Comparison of ENCODE assay signal across 20 cellular contexts in genomic region chr11:23314162-23314561, GRCh38.
DNase-seq lines count a peak whose midpoint lies in the region; ATAC-seq, FAIRE-seq and TF ChIP-seq lines count a peak whose summit lies in the region.
"Had no signal": no experiment of that assay in that cellular context is flagged by ENCODE, and none has a peak within 500 bp of the region (broad histone marks: within the 10 kb centered on the region; RNA-seq: fewer than 3 reads in every experiment).

No MANE protein-coding gene starts in this region.

- no peak overlapping the region for H2AFZ ChIP-seq in endothelial cell of umbilical vein (ENCODE audit: low read depth, low read length)

- no peaks in the 10 kb centered on the region for H3K79me2 ChIP-seq in endothelial cell of umbilical vein (ENCODE audit: control insufficient read depth, insufficient read depth, low read length)

- ATAC-seq in HG03045 (IDR thresholded peaks at IDR 0.05; ENCODE audit: unreplicated experiment), result no peak
- no peak for ATAC-seq in GM18502 (IDR thresholded peaks at IDR 0.05; ENCODE audit: poor library complexity, unreplicated experiment)
- ATAC-seq: GM12878 had no signal

- CTCF ChIA-PET in endothelial cell of umbilical vein (lab: Charles Lee), result interaction anchor here (0.8 to 1.1 kb wide), 4 partner anchors 19 to 201 kb away, joined by 3 read pairs; no protein-coding TSS in a partner anchor

- H3K4me2 ChIP-seq in endothelial cell of umbilical vein (ENCODE audit: insufficient read depth, low read length), result peak overlapping the region; percentile 67

- no peak for TF ChIP-seq CTCF in VCaP (conservative IDR thresholded peaks at IDR 0.05)
- TF ChIP-seq CTCF in endothelial cell of umbilical vein (IDR thresholded peaks at IDR 0.05; ENCODE audit: extremely low read depth in 1 of 2, insufficient read depth in 1 of 2, low read depth in 1 of 2, low read length in 2 of 2), result no peak

- no peaks in the 10 kb centered on the region for H3K9me3 ChIP-seq in endothelial cell of umbilical vein (replicated peaks; ENCODE audit: control insufficient read depth, insufficient read depth, low read length)
- H3K9me3 ChIP-seq: BE2C had no signal

- H3K4me1 ChIP-seq in endothelial cell of umbilical vein (ENCODE audit: control insufficient read depth, extremely low read depth, insufficient read depth, low read length), result peaks cover 28% of the 10 kb centered on the region

- POLR2A ChIA-PET in endothelial cell of umbilical vein (lab: Charles Lee), result no interaction called here

- intact Hi-C loops in endothelial cell of umbilical vein (cut with micrococcal nuclease), result loop anchor here (1.0 kb wide), 1 partner anchor 109 kb away; no protein-coding TSS in a partner anchor

- dilution Hi-C loops in endothelial cell of umbilical vein (cut with MboI; ENCODE audit: extremely low pct_ligation_motif_present, low sequenced_read_pairs), result no loop called here

- H3K9me1 ChIP-seq in endothelial cell of umbilical vein (replicated peaks; ENCODE audit: control insufficient read depth, extremely low read depth, insufficient read depth, low read length), result no peaks in the 10 kb centered on the region

- DNase-seq in endothelial cell of umbilical vein (ENCODE audit: low read depth, low spot score) (peak; percentile 87), lung microvascular endothelial cell (ENCODE audit: low read depth in 2 of 2) (peak; percentile 51 to 71), retina (no peak)
- DNase-seq: ACHN; BE2C; C1 segment of cervical spinal cord; CD4-positive, CD25-positive, alpha-beta regulatory T cell; CD8-positive, alpha-beta memory T cell; COR-L47; DMS 273 treated with DMSO at 0.1 percent for 48 hours; DMS53; DND-41; EL; H9 had no signal

- H3K27ac ChIP-seq in VCaP, result peak overlapping the region; percentile 60
- peak overlapping the region; percentile 5 for H3K27ac ChIP-seq in endothelial cell of umbilical vein (ENCODE audit: insufficient read depth, low read depth, low read length)

- no peaks in the 10 kb centered on the region for H4K20me1 ChIP-seq in endothelial cell of umbilical vein (replicated peaks; ENCODE audit: control insufficient read depth, extremely low read depth, insufficient read depth, low read length)

- no peak for TF ChIP-seq POLR2A in endothelial cell of umbilical vein (IDR thresholded peaks at IDR 0.05; ENCODE audit: low read depth, low read length)

- FAIRE-seq in endothelial cell of umbilical vein (lab: Jason Lieb, UNC), result peak; percentile 76
- FAIRE-seq: GM12878, GM19239, H1 had no signal

- no peak overlapping the region for H3K9ac ChIP-seq in endothelial cell of umbilical vein (replicated peaks; ENCODE audit: extremely low read depth, insufficient read depth, low read length)

- no peaks in the 10 kb centered on the region for H3K36me3 ChIP-seq in endothelial cell of umbilical vein (ENCODE audit: control insufficient read depth in 2 of 2, extremely low read depth in 1 of 2, insufficient read depth in 2 of 2, low read length in 2 of 2)
- H3K36me3 ChIP-seq: BE2C had no signal

- H3K4me3 ChIP-seq in endothelial cell of umbilical vein (replicated peaks in 1 of 3; ENCODE audit: insufficient read depth in 1 of 3, low read depth in 1 of 3, low read length in 3 of 3), result no peak overlapping the region
- H3K4me3 ChIP-seq: GM12878 had no signal

- no TSS peak for BruUV-seq in endothelial cell of umbilical vein (replicated peaks; lab: Mats Ljungman, UMichigan)

- H3K27me3 ChIP-seq in endothelial cell of umbilical vein (ENCODE audit: control insufficient read depth in 2 of 2, insufficient read depth in 2 of 2, low read length in 2 of 2), result no peaks in the 10 kb centered on the region
- H3K27me3 ChIP-seq: BE2C had no signal

TF ChIP-seq in endothelial cell of umbilical vein, 7 proteins besides CTCF, POLR2A, EP300 and RAD21:
- TF ChIP-seq GATA2 (IDR thresholded peaks at IDR 0.05; ENCODE audit: insufficient read depth, insufficient read length, low read depth, low read length), result peak; percentile 90
- TF ChIP-seq MAX (IDR thresholded peaks at IDR 0.05; ENCODE audit: insufficient read depth, insufficient read length), result no peak
